In genomic region chr18:11081009-11081532, GRCh38 we compare ENCODE assay signal across 31 cellular contexts.
DNase-seq lines count a peak whose midpoint lies in the region; ATAC-seq and TF ChIP-seq lines count a peak whose summit lies in the region.
"Had no signal": no experiment of that assay in that cellular context is flagged by ENCODE, and none has a peak within 500 bp of the region (broad histone marks: within the 10 kb centered on the region; RNA-seq: fewer than 3 reads in every experiment).

No MANE protein-coding gene starts in this region.

- CTCF ChIA-PET in CD4-positive, alpha-beta memory T cell (lab: Charles Lee; ENCODE audit: partially characterized antibody), result no interaction called here

- H3K27ac ChIP-seq in CD4-positive, alpha-beta memory T cell (ENCODE audit: low read depth, low read length), result no peak overlapping the region
- H3K27ac ChIP-seq: HL-60, SJSA1 had no signal

- H3K4me3 ChIP-seq in GM12864 (ENCODE audit: low read depth, low read length), result no peak overlapping the region
- H3K4me3 ChIP-seq in CD4-positive, alpha-beta memory T cell (ENCODE audit: low read length in 2 of 2), result no peak overlapping the region
- H3K4me3 ChIP-seq: HAP-1, SJSA1 had no signal

- TF ChIP-seq CTCF in GM12864 (IDR thresholded peaks at IDR 0.05; ENCODE audit: low read depth, low read length, missing control alignments), result no peak
- TF ChIP-seq CTCF in chondrocyte (IDR thresholded peaks at IDR 0.05), result no peak

- H3K27me3 ChIP-seq in CD4-positive, alpha-beta memory T cell (ENCODE audit: insufficient read depth, low read length), result no peaks in the 10 kb centered on the region
- H3K27me3 ChIP-seq: BE2C, SJSA1 had no signal

- intact Hi-C loops in CD4-positive, alpha-beta memory T cell (cut with micrococcal nuclease), result no loop called here

- H3K27ac Mint-ChIP-seq in chondrocyte (ENCODE audit: unreplicated experiment), result peak overlapping the region; percentile 49
- no peak overlapping the region for H3K27ac Mint-ChIP-seq in CD4-positive, alpha-beta memory T cell
- H3K27ac Mint-ChIP-seq: CD14-positive monocyte, HFFc6, T-cell had no signal

- ATAC-seq in GM18867 (IDR thresholded peaks at IDR 0.05; ENCODE audit: unreplicated experiment) (peak; percentile 76), GM21529 (IDR thresholded peaks at IDR 0.05; ENCODE audit: unreplicated experiment) (no peak)
- ATAC-seq: T-cell had no signal

- H3K9me3 ChIP-seq in CD4-positive, alpha-beta memory T cell (ENCODE audit: control insufficient read depth in 1 of 2, low read length in 2 of 2), result no peaks in the 10 kb centered on the region
- H3K9me3 ChIP-seq: BE2C, HAP-1, SJSA1 had no signal

- no peak overlapping the region for H3K4me3 Mint-ChIP-seq in chondrocyte (ENCODE audit: unreplicated experiment)
- H3K4me3 Mint-ChIP-seq in CD4-positive, alpha-beta memory T cell, result no peak overlapping the region
- H3K4me3 Mint-ChIP-seq: CD14-positive monocyte, HFFc6, T-cell had no signal

- H3K27me3 Mint-ChIP-seq in chondrocyte (ENCODE audit: low read depth), result no peaks in the 10 kb centered on the region
- H3K27me3 Mint-ChIP-seq in CD4-positive, alpha-beta memory T cell, result peaks cover 2 to 6% of the 10 kb centered on the region in 2 donors

- H3K4me1 Mint-ChIP-seq in chondrocyte (ENCODE audit: low read depth), result peaks cover 54% of the 10 kb centered on the region
- H3K4me1 Mint-ChIP-seq in CD4-positive, alpha-beta memory T cell, result peaks cover 0 to 2% (median 0%) of the 10 kb centered on the region in 4 donors
- H3K4me1 Mint-ChIP-seq: CD14-positive monocyte, T-cell had no signal

- no peaks in the 10 kb centered on the region for H3K9me3 Mint-ChIP-seq in chondrocyte (ENCODE audit: low read depth)
- peaks cover 0 to 2% (median 0%) of the 10 kb centered on the region in 8 donors for H3K9me3 Mint-ChIP-seq in CD4-positive, alpha-beta memory T cell
- H3K9me3 Mint-ChIP-seq: HFFc6, T-cell had no signal

- peaks cover 4% of the 10 kb centered on the region for H3K36me3 Mint-ChIP-seq in chondrocyte (ENCODE audit: low read depth)
- H3K36me3 Mint-ChIP-seq in CD4-positive, alpha-beta memory T cell, result no peaks in the 10 kb centered on the region
- H3K36me3 Mint-ChIP-seq: CD14-positive monocyte, T-cell had no signal

- no peaks in the 10 kb centered on the region for H3K4me1 ChIP-seq in CD4-positive, alpha-beta memory T cell (ENCODE audit: insufficient read depth, low read length)
- H3K4me1 ChIP-seq: BE2C, HAP-1, SJSA1 had no signal

- POLR2A ChIA-PET in CD4-positive, alpha-beta memory T cell (lab: Charles Lee; ENCODE audit: partially characterized antibody), result no interaction called here

- DNase-seq in GM12864 (ENCODE audit: low read depth), result peak; percentile 4
- DNase-seq in M059J (ENCODE audit: low read depth), result peak; percentile 33
- no peak for DNase-seq in chondrocyte (ENCODE audit: low spot score)
- DNase-seq in CD4-positive, alpha-beta memory T cell, result no peak
- DNase-seq in HK-2 (ENCODE audit: unreplicated experiment), result no peak
- no peak for DNase-seq in midbrain (lab: John Stamatoyannopoulos, UW)
- DNase-seq: 8988T; ACHN; BE2C; Calu3; DMS79 treated with DMSO at 0.1 percent for 48 hours; GF-D8; GOT3; HFFc6; NCI-H1092 treated with DMSO at 0.1 percent for 48 hours; NCI-H1436; NCI-H187 treated with DMSO at 0.1 percent for 48 hours; NCI-H2171 treated with DMSO at 0.1 percent for 48 hours; NCI-H345; NCI-H510A treated with DMSO at 0.1 percent for 48 hours; NCI-H774; NK-92 treated with Interleukin-12 subunit alpha and Interleukin-12 subunit beta, amount 100 ng/mL, for 24 hours; Right ventricle myocardium superior; RPMI8226; T-cell had no signal

- no peaks in the 10 kb centered on the region for H3K36me3 ChIP-seq in CD4-positive, alpha-beta memory T cell (ENCODE audit: insufficient read depth, low read length)
- H3K36me3 ChIP-seq: BE2C, HAP-1, SJSA1 had no signal

Comparison
In these comparisons a context has a peak if more than half of its experiments do, and no peak if none do; other contexts are left out.
1. DNase-seq: peak in GM12864 (single experiment) and M059J (single experiment); none in chondrocyte (single experiment), CD4-positive, alpha-beta memory T cell (0 of 5), HK-2 (single experiment) and midbrain (single experiment).